In genomic region chr18:5064846-5065245, GRCh38 we compare ENCODE assay signal across 31 cellular contexts.
"Had no signal": no experiment of that assay in that cellular context is flagged by ENCODE, and none has a peak within 500 bp of the region (broad histone marks: within the 10 kb centered on the region; RNA-seq: fewer than 3 reads in every experiment).

No MANE protein-coding gene starts in this region.

- H3K4me3 Mint-ChIP-seq: mesothelial cell of epicardium; naive B cell; natural killer cell treated with Interleukin-12 subunit alpha and Interleukin-12 subunit beta and Interleukin-15 and Interleukin-18, amount 100 ng/mL, for 72 hours; neural progenitor cell; type B pancreatic cell had no signal

- H3K27me3 Mint-ChIP-seq: natural killer cell treated with Interleukin-12 subunit alpha and Interleukin-12 subunit beta and Interleukin-15 and Interleukin-18, amount 100 ng/mL, for 72 hours; type B pancreatic cell had no signal

- H3K9ac ChIP-seq: neural progenitor cell, parathyroid adenoma had no signal

- H3K9me3 Mint-ChIP-seq: mesothelial cell of epicardium; naive B cell; natural killer cell treated with Interleukin-12 subunit alpha and Interleukin-12 subunit beta and Interleukin-15 and Interleukin-18, amount 100 ng/mL, for 72 hours; neural progenitor cell; type B pancreatic cell had no signal

- FAIRE-seq: endothelial cell of umbilical vein, islet of Langerhans had no signal

- H2AFZ ChIP-seq: hepatocyte, neural progenitor cell, parathyroid adenoma had no signal

- H3K36me3 ChIP-seq: esophagus muscularis mucosa, gastroesophageal sphincter, heart left ventricle, left lung, neural progenitor cell, right atrium auricular region, stomach, thyroid gland had no signal

- H3K27ac ChIP-seq: coronary artery, esophagus muscularis mucosa, foreskin keratinocyte, gastroesophageal sphincter, heart left ventricle, hepatocyte, left lung, neural progenitor cell, parathyroid adenoma, right atrium auricular region, stomach, thyroid gland had no signal

- H3K4me1 Mint-ChIP-seq: naive B cell had no signal

- H3K4me2 ChIP-seq: hepatocyte, neural progenitor cell, smooth muscle cell had no signal

- H3K79me2 ChIP-seq: hepatocyte, parathyroid adenoma had no signal

- H3K4me1 ChIP-seq: esophagus muscularis mucosa, foreskin keratinocyte, gastroesophageal sphincter, heart left ventricle, left lung, neural progenitor cell, parathyroid adenoma, right atrium auricular region, stomach, thyroid gland had no signal

- H3K27ac Mint-ChIP-seq: mesothelial cell of epicardium; naive B cell; natural killer cell treated with Interleukin-12 subunit alpha and Interleukin-12 subunit beta and Interleukin-15 and Interleukin-18, amount 100 ng/mL, for 72 hours; neural progenitor cell; progenitor cell of endocrine pancreas; type B pancreatic cell had no signal

- ATAC-seq: foreskin keratinocyte; gastroesophageal sphincter; heart left ventricle; left cardiac atrium; left lung; mucosa of descending colon; natural killer cell treated with Interleukin-12 subunit alpha and Interleukin-12 subunit beta and Interleukin-15 and Interleukin-18, amount 100 ng/mL, for 72 hours; sciatic nerve had no signal

- H3K9me3 ChIP-seq: esophagus muscularis mucosa, gastroesophageal sphincter, heart left ventricle, left lung, mucosa of descending colon, right atrium auricular region, stomach, thyroid gland had no signal

- H3K27me3 ChIP-seq: esophagus muscularis mucosa, foreskin keratinocyte, gastroesophageal sphincter, hepatocyte, left lung, neural progenitor cell, right atrium auricular region, stomach, thyroid gland had no signal

- DNase-seq: dermis blood vessel endothelial cell; effector memory CD4-positive, alpha-beta T cell; foreskin keratinocyte; heart left ventricle; left cardiac atrium; left lung; mesenchymal stem cell; mucosa of descending colon; naive B cell; stimulated activated CD4-positive, alpha-beta T cell treated with anti-CD3 and anti-CD28 coated beads, Interleukin-12 subunit alpha, Interleukin-12 subunit beta, amount 100 ng/mL, for 4 hours; stimulated activated CD4-positive, alpha-beta T cell treated with anti-CD3 and anti-CD28 coated beads, Interleukin-1b, Interleukin-23, amount 100 ng/mL, for 48 hours; stimulated activated CD4-positive, alpha-beta T cell treated with anti-CD3 and anti-CD28 coated beads, Interleukin-4, amount 100 ng/mL, for 1 hour; stimulated activated CD8-positive, alpha-beta memory T cell treated with anti-CD3 and anti-CD28 coated beads, Interleukin-4, amount 100 ng/mL, for 48 hours; stimulated activated naive CD4-positive, alpha-beta T cell; stomach; thyroid gland had no signal

- H3K4me3 ChIP-seq: coronary artery, esophagus muscularis mucosa, gastroesophageal sphincter, heart left ventricle, hepatocyte, left lung, mucosa of descending colon, neural progenitor cell, right atrium auricular region, smooth muscle cell, stomach, thyroid gland had no signal
